Comparison of ENCODE assay signal across 13 cellular contexts in the genomic region with DNA sequence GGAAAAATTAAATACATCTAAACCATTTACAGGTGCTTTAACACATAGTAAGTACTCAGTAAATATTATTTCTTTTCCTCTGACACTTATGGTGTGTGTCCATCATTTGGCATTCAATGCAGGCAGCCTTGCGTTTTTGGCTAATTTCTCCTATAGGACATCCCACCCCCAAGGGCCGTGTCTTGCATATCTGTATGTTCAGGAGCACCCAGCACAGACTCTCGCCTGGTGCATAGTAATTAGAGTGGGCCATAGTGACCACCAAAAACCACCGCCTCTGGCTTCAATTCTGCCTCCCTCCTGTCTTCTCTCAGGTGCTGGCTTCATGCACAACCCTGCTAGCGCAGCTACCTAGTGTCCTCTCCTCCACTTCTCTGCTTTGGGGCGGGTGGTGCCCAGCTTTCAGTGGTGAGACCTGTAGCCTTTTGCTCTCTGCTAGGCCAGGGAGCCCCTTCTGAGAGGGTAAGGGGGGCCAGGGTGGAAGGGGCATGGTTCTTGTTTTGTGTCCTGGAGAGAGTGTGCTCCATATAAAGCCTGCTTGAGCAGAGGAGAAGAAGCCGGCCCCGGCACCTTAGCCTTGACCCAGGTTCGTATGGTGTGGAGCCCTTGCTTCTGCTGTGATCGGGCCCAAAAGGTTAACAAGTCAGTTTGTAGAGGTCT. TPM values are rescaled to one million over a fixed set of nuclear protein-coding genes. Genes with fewer than 3 reads are reported as not detected.
DNase-seq lines count a peak whose midpoint lies in the region; ATAC-seq and TF ChIP-seq lines count a peak whose summit lies in the region.
"Had no signal": no experiment of that assay in that cellular context is flagged by ENCODE, and none has a peak within 500 bp of the region (broad histone marks: within the 10 kb centered on the region; RNA-seq: fewer than 3 reads in every experiment).

No MANE protein-coding gene starts in this region.

- H3K27me3 Mint-ChIP-seq in activated naive CD4-positive, alpha-beta T cell treated with anti-CD3 and anti-CD28 coated beads, Interleukin-2, amount 10 ng/mL, durations not matched to agents 7 days and 5 days = peaks cover 20% of the 10 kb centered on the region
- H3K27me3 Mint-ChIP-seq in WTC11 (ENCODE audit: low read depth) (peaks cover 28% of the 10 kb centered on the region), immature natural killer cell (ENCODE audit: low read depth in 3 of 3) (peaks cover 8 to 18% (median 13%) of the 10 kb centered on the region in 3 donors)
- H3K27me3 Mint-ChIP-seq: activated B cell treated with CpG ODN at 0.5 μM for 24 hours had no signal

- CTCF ChIA-PET in activated naive CD4-positive, alpha-beta T cell treated with anti-CD3 and anti-CD28 coated beads, Interleukin-2, amount 10 ng/mL, durations not matched to agents 7 days and 5 days (lab: Charles Lee) = interaction anchor here (1.0 to 5.7 kb wide), 18 partner anchors 10 to 329 kb away, joined by 3 to 92 read pairs (median 9); partner anchors contain the start of gene BATF3
- CTCF ChIA-PET in WTC11 (lab: Charles Lee) = interaction anchor here (1.3 to 2.4 kb wide), 21 partner anchors 8 to 211 kb away, joined by 3 to 47 read pairs (median 9); partner anchors contain the start of gene BATF3

- H3K4me3 Mint-ChIP-seq in activated naive CD4-positive, alpha-beta T cell treated with anti-CD3 and anti-CD28 coated beads, Interleukin-2, amount 10 ng/mL, durations not matched to agents 7 days and 5 days = peak overlapping the region; percentile 73
- peak overlapping the region; percentile 81 for H3K4me3 Mint-ChIP-seq in WTC11
- H3K4me3 Mint-ChIP-seq in immature natural killer cell = peak overlapping the region in 3 of 5 donors; percentile 20 to 76 (median 38)

- no peak overlapping the region for H3K27ac Mint-ChIP-seq in activated naive CD4-positive, alpha-beta T cell treated with anti-CD3 and anti-CD28 coated beads, Interleukin-2, amount 10 ng/mL, durations not matched to agents 7 days and 5 days
- H3K27ac Mint-ChIP-seq in WTC11 = no peak overlapping the region
- no peak overlapping the region for H3K27ac Mint-ChIP-seq in immature natural killer cell
- H3K27ac Mint-ChIP-seq: CD8-positive, alpha-beta T cell had no signal

- peaks cover 12% of the 10 kb centered on the region for H3K4me1 Mint-ChIP-seq in activated naive CD4-positive, alpha-beta T cell treated with anti-CD3 and anti-CD28 coated beads, Interleukin-2, amount 10 ng/mL, durations not matched to agents 7 days and 5 days
- H3K4me1 Mint-ChIP-seq in WTC11 = peaks cover 22% of the 10 kb centered on the region
- peaks cover 13 to 23% of the 10 kb centered on the region in 2 donors for H3K4me1 Mint-ChIP-seq in immature natural killer cell

- POLR2A ChIA-PET in WTC11 (lab: Charles Lee) = interaction anchor here (1.2 kb wide), 1 partner anchor 55 kb away, joined by 3 read pairs; no protein-coding TSS in a partner anchor

- intact Hi-C loops in sciatic nerve (cut with DNase I) = no loop called here

- no peaks in the 10 kb centered on the region for H3K36me3 Mint-ChIP-seq in activated naive CD4-positive, alpha-beta T cell treated with anti-CD3 and anti-CD28 coated beads, Interleukin-2, amount 10 ng/mL, durations not matched to agents 7 days and 5 days
- H3K36me3 Mint-ChIP-seq in WTC11 (no peaks in the 10 kb centered on the region), immature natural killer cell (no peaks in the 10 kb centered on the region)
- H3K36me3 Mint-ChIP-seq: CD8-positive, alpha-beta T cell had no signal

- TF ChIP-seq CTCF in WTC11 (IDR thresholded peaks at IDR 0.05) = no peak

- H3K9me3 Mint-ChIP-seq in activated naive CD4-positive, alpha-beta T cell treated with anti-CD3 and anti-CD28 coated beads, Interleukin-2, amount 10 ng/mL, durations not matched to agents 7 days and 5 days = no peaks in the 10 kb centered on the region
- H3K9me3 Mint-ChIP-seq in WTC11 = peaks cover 5% of the 10 kb centered on the region; the same call in 1 of the 2 replicates
- H3K9me3 Mint-ChIP-seq in immature natural killer cell = no peaks in the 10 kb centered on the region
- H3K9me3 Mint-ChIP-seq: activated B cell treated with CpG ODN at 0.5 μM for 24 hours; CD8-positive, alpha-beta T cell had no signal

- no peak for DNase-seq in activated naive CD4-positive, alpha-beta T cell treated with anti-CD3 and anti-CD28 coated beads, Interleukin-2, amount 10 ng/mL, durations not matched to agents 7 days and 5 days
- DNase-seq in activated naive CD4-positive, alpha-beta T cell treated with anti-CD3 and anti-CD28 coated beads, Interleukin-2, amount 50 U/mL, for 16 hours = no peak
- DNase-seq in WTC11 (ENCODE audit: low spot score) = no peak
- no peak for DNase-seq in immature natural killer cell
- peak; percentile 50 for DNase-seq in sciatic nerve (ENCODE audit: low spot score)
- DNase-seq: activated B cell treated with CpG ODN at 0.5 μM for 24 hours; activated gamma-delta T cell treated with Interleukin-2 at 50 U/mL for 16 hours; DND-41; stimulated activated CD4-positive, alpha-beta T cell treated with anti-CD3 and anti-CD28 coated beads, Interleukin-1b, Interleukin-23, amount 100 ng/mL, for 48 hours had no signal

- ATAC-seq in WTC11 (no peak), sciatic nerve (no peak), HG03135 (IDR thresholded peaks at IDR 0.05; ENCODE audit: unreplicated experiment) (no peak), GM21723 (IDR thresholded peaks at IDR 0.05; ENCODE audit: unreplicated experiment) (no peak), HG03196 (IDR thresholded peaks at IDR 0.05; ENCODE audit: unreplicated experiment) (no peak)

TF ChIP-seq in WTC11, 78 proteins besides CTCF, POLR2A, EP300 and RAD21 (continues in another document):
- TF ChIP-seq ARID4B (CRISPR knock-in tag; IDR thresholded peaks at IDR 0.05; ENCODE audit: borderline replicate concordance) (no peak), E2F4 (CRISPR knock-in tag; IDR thresholded peaks at IDR 0.05; ENCODE audit: borderline replicate concordance, low read depth) (no peak), EMX1 (CRISPR knock-in tag; IDR thresholded peaks at IDR 0.05) (no peak)
- TF ChIP-seq, protein P1, sequence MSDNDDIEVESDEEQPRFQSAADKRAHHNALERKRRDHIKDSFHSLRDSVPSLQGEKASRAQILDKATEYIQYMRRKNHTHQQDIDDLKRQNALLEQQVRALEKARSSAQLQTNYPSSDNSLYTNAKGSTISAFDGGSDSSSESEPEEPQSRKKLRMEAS (CRISPR knock-in tag; IDR thresholded peaks at IDR 0.05) = no peak

RNA-seq across cellular contexts. Expression of gene BATF3, which starts 33.4 kb away (rescaled TPM):
- total RNA-seq in WTC11 (2021) (3.9 to 6.1 TPM (median 3.9 TPM) in 3 replicates), sciatic nerve (6.5 TPM)
- 1 to 10 TPM; 4.4 to 7.4 (median 7.2) TPM for polyA plus RNA-seq in immature natural killer cell
- total RNA-seq: CD8-positive, alpha-beta T cell had no signal

RNA-seq across cellular contexts. Expression of gene ATF3, which starts 57.7 kb away (rescaled TPM):
- 12.5 to 19.4 TPM (median 14.6 TPM) in 3 replicates for total RNA-seq in WTC11 (2021)
- under 1 TPM in 2 of 3 donors, not detected in 1; 0.40 to 0.70 TPM for polyA plus RNA-seq in immature natural killer cell
- total RNA-seq in sciatic nerve = 32.4 TPM
